ENCODE assay signal across 1 cellular context in the genomic region with DNA sequence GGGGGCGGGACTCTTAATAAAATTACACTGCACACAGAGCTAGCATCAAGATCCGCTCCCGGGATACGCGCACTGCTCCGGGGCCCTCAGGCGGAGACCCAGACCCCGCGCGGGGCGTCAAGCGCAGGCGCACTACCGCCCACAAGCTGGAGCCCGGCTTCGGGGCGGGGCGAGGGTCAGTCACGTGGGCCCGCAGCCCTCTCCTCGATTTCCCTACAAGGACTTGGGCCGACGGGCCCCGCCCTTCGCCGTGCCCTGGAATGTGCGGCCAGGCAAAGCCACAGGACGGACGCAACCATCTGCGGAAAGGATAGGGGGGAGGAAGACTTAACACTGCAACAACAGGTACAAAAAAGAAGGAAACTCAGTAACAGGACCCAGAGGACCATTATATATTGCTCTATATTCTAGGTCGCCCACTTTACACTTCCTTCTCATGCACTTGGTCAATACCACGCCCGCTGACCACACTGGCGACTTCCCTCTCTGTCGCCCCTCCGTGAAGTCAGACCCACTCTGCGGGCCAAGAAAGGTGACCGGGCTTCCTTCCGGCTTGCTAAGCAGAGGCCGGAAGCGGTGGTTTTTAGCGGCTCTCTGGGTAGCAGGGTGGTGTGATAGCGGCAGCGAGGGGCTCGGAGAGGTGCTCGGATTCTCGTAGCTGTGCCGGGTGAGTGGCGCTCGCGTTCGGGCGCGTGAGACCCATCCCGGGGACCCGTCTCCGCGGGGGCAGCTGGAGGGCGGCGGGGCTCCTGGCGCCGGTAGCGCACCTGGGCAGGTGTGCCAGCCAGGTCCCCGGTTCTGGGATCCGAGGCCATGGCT.
TF ChIP-seq lines count a peak whose summit lies in the region.

TSS of gene MYL12A (plus strand) at position 559 of the 819 bp plus-strand sequence. CDS start 5,447 bp downstream, outside the sequence.

TF ChIP-seq in HepG2, 621 proteins besides CTCF, POLR2A, EP300 and RAD21 (continued from another document and continues in another):
- TF ChIP-seq AKNA (CRISPR knock-in tag; IDR thresholded peaks at IDR 0.05; ENCODE audit: borderline replicate concordance) = no peak
- TF ChIP-seq, protein P1, sequence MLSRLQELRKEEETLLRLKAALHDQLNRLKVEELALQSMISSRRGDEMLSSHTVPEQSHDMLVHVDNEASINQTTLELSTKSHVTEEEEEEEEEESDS (CRISPR knock-in tag; IDR thresholded peaks at IDR 0.05; ENCODE audit: borderline replicate concordance) = peak; percentile 79; the same call in 1 of the 2 replicates
- 0 out of 2 replicates have a peak, but pooled peaks have one; percentile 32 for TF ChIP-seq ZNF230 (CRISPR knock-in tag; IDR thresholded peaks at IDR 0.05)
- TF ChIP-seq FOXJ3 (CRISPR knock-in tag; IDR thresholded peaks at IDR 0.05; ENCODE audit: borderline replicate concordance) = no peak
- TF ChIP-seq CEBPB (IDR thresholded peaks at IDR 0.05; ENCODE audit: borderline replicate concordance, low read depth, low read length) = no peak
- TF ChIP-seq TFE3 (CRISPR knock-in tag; IDR thresholded peaks at IDR 0.05) = peak; percentile 54
- TF ChIP-seq ZKSCAN5 (CRISPR knock-in tag; IDR thresholded peaks at IDR 0.05) = no peak
- TF ChIP-seq RFX3 (CRISPR knock-in tag; IDR thresholded peaks at IDR 0.05) = no peak
- 0 out of 2 replicates have a peak, but pooled peaks have one; percentile 30 for TF ChIP-seq THAP7 (CRISPR knock-in tag; IDR thresholded peaks at IDR 0.05)
- no peak; the same call in 1 of the 2 replicates for TF ChIP-seq SIN3B (IDR thresholded peaks at IDR 0.05; ENCODE audit: low read length)
- TF ChIP-seq ZNF776 (CRISPR knock-in tag; IDR thresholded peaks at IDR 0.05) = 0 out of 2 replicates have a peak, but pooled peaks have one; percentile 35
- TF ChIP-seq MAZ (IDR thresholded peaks at IDR 0.05; ENCODE audit: borderline replicate concordance, low read depth, low read length) = no peak
- TF ChIP-seq MAZ (CRISPR knock-in tag; IDR thresholded peaks at IDR 0.05; ENCODE audit: low read depth) = peak; percentile 74
- TF ChIP-seq GTF2F1 (IDR thresholded peaks at IDR 0.05; ENCODE audit: low read length) = peak; percentile 79; the same call in 1 of the 2 replicates
- no peak for TF ChIP-seq ZNF761 (CRISPR knock-in tag; conservative IDR thresholded peaks at IDR 0.05)
- peak; percentile 39; the same call in 1 of the 2 replicates for TF ChIP-seq ZNF547 (CRISPR knock-in tag; IDR thresholded peaks at IDR 0.05)
- peak; percentile 50 for TF ChIP-seq IRF2 (CRISPR knock-in tag; IDR thresholded peaks at IDR 0.05)
- peak; percentile 63 for TF ChIP-seq ZNF18 (CRISPR knock-in tag; IDR thresholded peaks at IDR 0.05; ENCODE audit: insufficient replicate concordance)
- TF ChIP-seq REPIN1 (CRISPR knock-in tag; IDR thresholded peaks at IDR 0.05; ENCODE audit: borderline replicate concordance, low read depth) = peak; percentile 87; the same call in 1 of the 2 replicates
- TF ChIP-seq ZNF570 (CRISPR knock-in tag; IDR thresholded peaks at IDR 0.05; ENCODE audit: borderline replicate concordance) = no peak
- TF ChIP-seq TCF7 (IDR thresholded peaks at IDR 0.05; ENCODE audit: low read depth) = 0 out of 2 replicates have a peak, but pooled peaks have one; percentile 25
- TF ChIP-seq, protein P2, sequence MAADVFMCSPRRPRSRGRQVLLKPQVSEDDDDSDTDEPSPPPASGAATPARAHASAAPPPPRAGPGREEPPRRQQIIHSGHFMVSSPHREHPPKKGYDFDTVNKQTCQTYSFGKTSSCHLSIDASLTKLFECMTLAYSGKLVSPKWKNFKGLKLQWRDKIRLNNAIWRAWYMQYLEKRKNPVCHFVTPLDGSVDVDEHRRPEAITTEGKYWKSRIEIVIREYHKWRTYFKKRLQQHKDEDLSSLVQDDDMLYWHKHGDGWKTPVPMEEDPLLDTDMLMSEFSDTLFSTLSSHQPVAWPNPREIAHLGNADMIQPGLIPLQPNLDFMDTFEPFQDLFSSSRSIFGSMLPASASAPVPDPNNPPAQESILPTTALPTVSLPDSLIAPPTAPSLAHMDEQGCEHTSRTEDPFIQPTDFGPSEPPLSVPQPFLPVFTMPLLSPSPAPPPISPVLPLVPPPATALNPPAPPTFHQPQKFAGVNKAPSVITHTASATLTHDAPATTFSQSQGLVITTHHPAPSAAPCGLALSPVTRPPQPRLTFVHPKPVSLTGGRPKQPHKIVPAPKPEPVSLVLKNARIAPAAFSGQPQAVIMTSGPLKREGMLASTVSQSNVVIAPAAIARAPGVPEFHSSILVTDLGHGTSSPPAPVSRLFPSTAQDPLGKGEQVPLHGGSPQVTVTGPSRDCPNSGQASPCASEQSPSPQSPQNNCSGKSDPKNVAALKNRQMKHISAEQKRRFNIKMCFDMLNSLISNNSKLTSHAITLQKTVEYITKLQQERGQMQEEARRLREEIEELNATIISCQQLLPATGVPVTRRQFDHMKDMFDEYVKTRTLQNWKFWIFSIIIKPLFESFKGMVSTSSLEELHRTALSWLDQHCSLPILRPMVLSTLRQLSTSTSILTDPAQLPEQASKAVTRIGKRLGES (CRISPR knock-in tag; IDR thresholded peaks at IDR 0.05; ENCODE audit: borderline replicate concordance) = no peak
- no peak for TF ChIP-seq CHCHD3 (CRISPR knock-in tag; IDR thresholded peaks at IDR 0.05)
- no peak for TF ChIP-seq ZNF253 (CRISPR knock-in tag; IDR thresholded peaks at IDR 0.05; ENCODE audit: borderline replicate concordance)
- TF ChIP-seq ZNF670 (CRISPR knock-in tag; IDR thresholded peaks at IDR 0.05; ENCODE audit: borderline replicate concordance) = peak; percentile 76; the same call in 1 of the 2 replicates
- TF ChIP-seq ZNF180 (CRISPR knock-in tag; IDR thresholded peaks at IDR 0.05; ENCODE audit: borderline replicate concordance, low read depth) = no peak
- 0 out of 2 replicates have a peak, but pooled peaks have one; percentile 14 for TF ChIP-seq ZNF614 (CRISPR knock-in tag; IDR thresholded peaks at IDR 0.05; ENCODE audit: borderline replicate concordance)
- TF ChIP-seq FOSL2 (CRISPR knock-in tag; IDR thresholded peaks at IDR 0.05) = peak; percentile 57
- no peak for TF ChIP-seq ZNF644 (CRISPR knock-in tag; IDR thresholded peaks at IDR 0.05; ENCODE audit: low read depth)
- peak; percentile 49; the same call in 1 of the 2 replicates for TF ChIP-seq ZNF83 (CRISPR knock-in tag; IDR thresholded peaks at IDR 0.05; ENCODE audit: borderline replicate concordance)
- no peak for TF ChIP-seq FIP1L1 (IDR thresholded peaks at IDR 0.05; ENCODE audit: borderline replicate concordance, insufficient read depth, low read depth, low read length)
- peak; percentile 62; the same call in 1 of the 2 replicates for TF ChIP-seq CBFB (CRISPR knock-in tag; IDR thresholded peaks at IDR 0.05)
- TF ChIP-seq CHD4 (IDR thresholded peaks at IDR 0.05; ENCODE audit: borderline replicate concordance, low read length) = no peak
- TF ChIP-seq ZNF878 (CRISPR knock-in tag; IDR thresholded peaks at IDR 0.05) = peak; percentile 78; the same call in 1 of the 2 replicates
- peak; percentile 48; the same call in 1 of the 2 replicates for TF ChIP-seq HOXA3 (CRISPR knock-in tag; IDR thresholded peaks at IDR 0.05)
- no peak for TF ChIP-seq NFIB (CRISPR knock-in tag; IDR thresholded peaks at IDR 0.05; ENCODE audit: borderline replicate concordance)
- no peak for TF ChIP-seq NFE2L1 (CRISPR knock-in tag; IDR thresholded peaks at IDR 0.05; ENCODE audit: borderline replicate concordance)
- TF ChIP-seq, protein P3, sequence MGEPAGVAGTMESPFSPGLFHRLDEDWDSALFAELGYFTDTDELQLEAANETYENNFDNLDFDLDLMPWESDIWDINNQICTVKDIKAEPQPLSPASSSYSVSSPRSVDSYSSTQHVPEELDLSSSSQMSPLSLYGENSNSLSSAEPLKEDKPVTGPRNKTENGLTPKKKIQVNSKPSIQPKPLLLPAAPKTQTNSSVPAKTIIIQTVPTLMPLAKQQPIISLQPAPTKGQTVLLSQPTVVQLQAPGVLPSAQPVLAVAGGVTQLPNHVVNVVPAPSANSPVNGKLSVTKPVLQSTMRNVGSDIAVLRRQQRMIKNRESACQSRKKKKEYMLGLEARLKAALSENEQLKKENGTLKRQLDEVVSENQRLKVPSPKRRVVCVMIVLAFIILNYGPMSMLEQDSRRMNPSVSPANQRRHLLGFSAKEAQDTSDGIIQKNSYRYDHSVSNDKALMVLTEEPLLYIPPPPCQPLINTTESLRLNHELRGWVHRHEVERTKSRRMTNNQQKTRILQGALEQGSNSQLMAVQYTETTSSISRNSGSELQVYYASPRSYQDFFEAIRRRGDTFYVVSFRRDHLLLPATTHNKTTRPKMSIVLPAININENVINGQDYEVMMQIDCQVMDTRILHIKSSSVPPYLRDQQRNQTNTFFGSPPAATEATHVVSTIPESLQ (CRISPR knock-in tag; conservative IDR thresholded peaks at IDR 0.05) = no peak
- TF ChIP-seq ZFP82 (CRISPR knock-in tag; IDR thresholded peaks at IDR 0.05; ENCODE audit: borderline replicate concordance) = peak; percentile 62
- TF ChIP-seq ZNF362 (CRISPR knock-in tag; IDR thresholded peaks at IDR 0.05; ENCODE audit: borderline replicate concordance) = peak; percentile 45; the same call in 1 of the 2 replicates
- peak; percentile 76; the same call in 1 of the 2 replicates for TF ChIP-seq KDM2A (CRISPR knock-in tag; IDR thresholded peaks at IDR 0.05; ENCODE audit: borderline replicate concordance, low read depth)
- TF ChIP-seq ZNF451 (CRISPR knock-in tag; IDR thresholded peaks at IDR 0.05) = no peak; the same call in 1 of the 2 replicates
